Comparison of ENCODE assay signal across 16 cellular contexts in the genomic region with DNA sequence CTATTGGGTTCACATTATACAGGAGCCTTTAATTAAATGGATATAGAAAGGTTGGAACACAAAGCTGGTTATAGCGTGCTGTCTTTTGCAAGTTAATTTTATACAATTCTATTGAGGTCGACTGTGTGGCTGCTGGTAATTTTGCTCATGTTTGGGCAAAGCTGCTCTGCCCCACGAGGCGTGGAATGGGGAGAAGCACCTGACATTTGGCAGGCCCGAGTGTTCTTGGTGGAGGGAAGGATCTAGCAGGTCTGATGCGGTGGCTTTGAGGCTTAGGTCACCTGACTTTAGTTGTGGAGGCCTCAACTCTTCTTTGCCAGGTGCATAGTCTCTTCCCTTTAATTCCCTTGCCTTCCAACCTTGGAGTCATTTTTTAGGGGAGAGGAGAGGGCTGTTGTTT.
DNase-seq lines count a peak whose midpoint lies in the region; TF ChIP-seq lines count a peak whose summit lies in the region.
"Had no signal": no experiment of that assay in that cellular context is flagged by ENCODE, and none has a peak within 500 bp of the region (broad histone marks: within the 10 kb centered on the region; RNA-seq: fewer than 3 reads in every experiment).

No MANE protein-coding gene starts in this region.

- intact Hi-C loops in transverse colon (cut with DNase I; ENCODE audit: low total_unique reads) (no loop called here), Calu3 (cut with micrococcal nuclease; ENCODE audit: unreplicated experiment) (no loop called here)

- no peak for TF ChIP-seq POLR2A in transverse colon (IDR thresholded peaks at IDR 0.05)

- CTCF ChIA-PET in RWPE1 (lab: Yijun Ruan, JAX) (no interaction called here), Calu3 (lab: Charles Lee) (no interaction called here)

- no peak overlapping the region for H3K4me2 ChIP-seq in neural progenitor cell

- H3K27ac ChIP-seq in RWPE1 (peak overlapping the region; percentile 100), coronary artery (peak overlapping the region; percentile 98 to 99), neural progenitor cell (no peak overlapping the region), transverse colon (peak overlapping the region; percentile 75 to 96 (median 95))
- H3K27ac ChIP-seq: parathyroid adenoma, SK-N-MC had no signal

- DNase-seq in RWPE1 (ENCODE audit: low spot score), result no peak
- DNase-seq in coronary artery (ENCODE audit: low spot score), result no peak
- no peak for DNase-seq in neural progenitor cell (ENCODE audit: low spot score)
- DNase-seq in transverse colon, result no peak
- DNase-seq in Calu3, result no peak
- DNase-seq in DMS 273 (lab: John Stamatoyannopoulos, UW; ENCODE audit: unreplicated experiment), result no peak
- DNase-seq in DMS79 (lab: John Stamatoyannopoulos, UW), result no peak
- DNase-seq: activated gamma-delta T cell; CD4-positive, alpha-beta T cell; NCI-H187 treated with DMSO at 0.1 percent for 48 hours; NCI-H510A; stimulated activated CD4-positive, alpha-beta T cell treated with anti-CD3 and anti-CD28 coated beads, Interleukin-12 subunit alpha, Interleukin-12 subunit beta, amount 100 ng/mL, for 4 hours; stimulated activated naive CD4-positive, alpha-beta T cell had no signal

- no peaks in the 10 kb centered on the region for H3F3A ChIP-seq in neural progenitor cell (ENCODE audit: low read depth)

- BruUV-seq in Calu3 (replicated peaks; lab: Mats Ljungman, UMichigan), result no TSS peak

- in situ Hi-C loops in transverse colon (cut with MboI; ENCODE audit: low pct_ligation_motif_present in 1 of 4, low pct_unique_long_range_greater_than_20kb in 1 of 4, low sequenced_read_pairs in 3 of 4), result no loop called here

- H4K20me1 ChIP-seq in neural progenitor cell (ENCODE audit: low read depth), result peaks cover 14% of the 10 kb centered on the region

- H3K4me3 Mint-ChIP-seq in neural progenitor cell, result no peak overlapping the region
- H3K4me3 Mint-ChIP-seq in Calu3 (ENCODE audit: low read depth, unreplicated experiment), result no peak overlapping the region
- H3K4me3 Mint-ChIP-seq: brain; CD4-positive, alpha-beta T cell had no signal

- WGBS in transverse colon (ENCODE audit: low coverage in 1 of 2), 2 donors, result 91% methylated on average over 6 of the region's 6 CpGs; no CpG with 5 or more reads in 1 of the 2 donors

- no peak overlapping the region for H3K9ac ChIP-seq in neural progenitor cell
- H3K9ac ChIP-seq: parathyroid adenoma had no signal

- H3K4me1 Mint-ChIP-seq in neural progenitor cell (peaks cover 41% of the 10 kb centered on the region), Calu3 (ENCODE audit: low read depth, unreplicated experiment) (peaks cover 8% of the 10 kb centered on the region)

- TF ChIP-seq CTCF in RWPE1 (conservative IDR thresholded peaks at IDR 0.05; ENCODE audit: low read depth), result no peak
- no peak for TF ChIP-seq CTCF in coronary artery (IDR thresholded peaks at IDR 0.05)
- TF ChIP-seq CTCF in neural progenitor cell (IDR thresholded peaks at IDR 0.05), result no peak
- TF ChIP-seq CTCF in transverse colon (IDR thresholded peaks at IDR 0.05), result no peak
- TF ChIP-seq CTCF in Calu3 (IDR thresholded peaks at IDR 0.05; ENCODE audit: unreplicated experiment), result no peak

- H3K27me3 ChIP-seq in neural progenitor cell (no peaks in the 10 kb centered on the region), transverse colon (no peaks in the 10 kb centered on the region)

- H3K9me3 Mint-ChIP-seq in neural progenitor cell, result no peaks in the 10 kb centered on the region
- H3K9me3 Mint-ChIP-seq in Calu3 (ENCODE audit: low read depth, unreplicated experiment), result no peaks in the 10 kb centered on the region
- H3K9me3 Mint-ChIP-seq: CD4-positive, alpha-beta T cell had no signal

- TF ChIP-seq EP300 in transverse colon (IDR thresholded peaks at IDR 0.05; ENCODE audit: low read depth), result no peak

- H3K36me3 ChIP-seq in neural progenitor cell (no peaks in the 10 kb centered on the region), transverse colon (peaks cover 0 to 14% (median 0%) of the 10 kb centered on the region in 4 donors)

- no peaks in the 10 kb centered on the region for H3K79me2 ChIP-seq in neural progenitor cell (ENCODE audit: low read depth)

- H3K9me3 ChIP-seq in neural progenitor cell (ENCODE audit: low read depth), result no peaks in the 10 kb centered on the region
- no peaks in the 10 kb centered on the region for H3K9me3 ChIP-seq in transverse colon

- H3K4me1 ChIP-seq in neural progenitor cell (peaks cover 22% of the 10 kb centered on the region), transverse colon (peaks cover 72 to 82% (median 75%) of the 10 kb centered on the region in 4 donors)

- H3K36me3 Mint-ChIP-seq in neural progenitor cell (peaks cover 38% of the 10 kb centered on the region), Calu3 (ENCODE audit: insufficient read depth, unreplicated experiment) (peaks cover 12% of the 10 kb centered on the region)
- H3K36me3 Mint-ChIP-seq: brain had no signal

- POLR2A ChIA-PET in RWPE1 (lab: Yijun Ruan, JAX; ENCODE audit: low non-redundant PET), result no interaction called here

- H3K27me3 Mint-ChIP-seq in neural progenitor cell (ENCODE audit: insufficient read depth, low read depth) (peaks cover 4% of the 10 kb centered on the region), Calu3 (ENCODE audit: unreplicated experiment) (peaks cover 98% of the 10 kb centered on the region)
- H3K27me3 Mint-ChIP-seq: CD4-positive, alpha-beta T cell had no signal

- H2AFZ ChIP-seq in neural progenitor cell (replicated peaks), result no peak overlapping the region
- H2AFZ ChIP-seq: parathyroid adenoma had no signal

- H3K27ac Mint-ChIP-seq in neural progenitor cell (peak overlapping the region; percentile 67), Calu3 (ENCODE audit: unreplicated experiment) (no peak overlapping the region)
- H3K27ac Mint-ChIP-seq: CD4-positive, alpha-beta T cell had no signal

- H3K4me3 ChIP-seq in coronary artery (no peak overlapping the region), neural progenitor cell (no peak overlapping the region), transverse colon (no peak overlapping the region)
- H3K4me3 ChIP-seq: SK-N-MC had no signal
